In the genomic region with DNA sequence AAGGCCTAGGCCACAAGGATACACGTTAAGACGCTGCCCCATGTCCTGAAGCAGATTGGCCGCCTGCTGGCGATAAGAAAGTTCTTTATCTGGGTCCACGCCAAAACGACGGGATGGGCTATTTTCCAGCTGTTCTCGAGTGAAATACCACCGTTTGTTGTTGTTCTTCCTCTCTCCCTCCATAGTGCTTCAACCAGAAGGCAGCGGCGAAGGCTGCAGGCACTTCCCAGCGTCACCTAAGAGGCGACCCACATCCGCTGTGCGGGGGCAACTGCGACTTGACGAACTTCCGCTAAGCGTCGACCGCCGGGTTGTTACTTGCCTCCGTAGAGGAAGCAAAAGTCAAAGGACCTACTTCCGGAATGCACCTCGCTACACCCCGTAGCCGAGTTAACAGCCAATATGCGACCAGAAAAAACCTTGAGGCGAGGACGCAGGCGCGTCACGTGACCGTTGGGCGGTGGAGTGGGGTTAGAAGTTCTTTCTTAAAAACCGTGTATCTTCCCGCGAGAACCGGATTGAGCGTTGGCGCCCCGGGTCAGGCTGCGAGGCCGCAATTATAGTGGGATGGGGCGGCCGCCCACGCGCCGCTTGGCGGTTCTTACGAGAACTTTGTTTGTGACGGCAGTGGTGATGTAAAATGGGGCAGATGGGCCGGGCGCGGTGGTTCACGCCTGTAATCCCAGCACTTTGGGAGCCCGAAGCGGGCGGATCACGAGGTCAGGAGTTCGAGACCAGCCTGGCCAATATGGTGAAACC, we compare ENCODE assay signal across 1 cellular context.
TF ChIP-seq lines count a peak whose summit lies in the region.

Gene CCNT1, minus strand, starts transcription at position 215 of the 759 bp plus-strand sequence. Its CDS starts 32 bp downstream, at position 183.

TF ChIP-seq in HEK293, 187 proteins besides CTCF, POLR2A, EP300 and RAD21 (continued from another document and continues in another):
- TF ChIP-seq, protein P1, sequence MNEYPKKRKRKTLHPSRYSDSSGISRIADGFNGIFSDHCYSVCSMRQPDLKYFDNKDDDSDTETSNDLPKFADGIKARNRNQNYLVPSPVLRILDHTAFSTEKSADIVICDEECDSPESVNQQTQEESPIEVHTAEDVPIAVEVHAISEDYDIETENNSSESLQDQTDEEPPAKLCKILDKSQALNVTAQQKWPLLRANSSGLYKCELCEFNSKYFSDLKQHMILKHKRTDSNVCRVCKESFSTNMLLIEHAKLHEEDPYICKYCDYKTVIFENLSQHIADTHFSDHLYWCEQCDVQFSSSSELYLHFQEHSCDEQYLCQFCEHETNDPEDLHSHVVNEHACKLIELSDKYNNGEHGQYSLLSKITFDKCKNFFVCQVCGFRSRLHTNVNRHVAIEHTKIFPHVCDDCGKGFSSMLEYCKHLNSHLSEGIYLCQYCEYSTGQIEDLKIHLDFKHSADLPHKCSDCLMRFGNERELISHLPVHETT (tag by site-specific recombination; IDR thresholded peaks at IDR 0.05) = peak; percentile 85
- peak; percentile 21; the same call in 1 of the 2 replicates for TF ChIP-seq ZNF146 (tag by site-specific recombination; IDR thresholded peaks at IDR 0.05)
- peak; percentile 76 for TF ChIP-seq GLIS1 (tag by site-specific recombination; IDR thresholded peaks at IDR 0.05)
- TF ChIP-seq ZNF501 (tag by site-specific recombination; IDR thresholded peaks at IDR 0.05) = peak; percentile 88
- TF ChIP-seq ZNF473 (tag by site-specific recombination; IDR thresholded peaks at IDR 0.05) = no peak
- no peak for TF ChIP-seq ZNF48 (tag by site-specific recombination; IDR thresholded peaks at IDR 0.05)
- TF ChIP-seq ZNF292 (tag by site-specific recombination; IDR thresholded peaks at IDR 0.05; ENCODE audit: borderline replicate concordance, low read depth) = no peak
- TF ChIP-seq ZNF629 (tag by site-specific recombination; IDR thresholded peaks at IDR 0.05) = peak; percentile 99
- TF ChIP-seq TRIM28 (IDR thresholded peaks at IDR 0.05; ENCODE audit: borderline replicate concordance, low read length) = peak; percentile 89; the same call in 1 of the 2 replicates
- no peak for TF ChIP-seq ZNF548 (tag by site-specific recombination; IDR thresholded peaks at IDR 0.05)
- no peak for TF ChIP-seq ZNF704 (tag by site-specific recombination; IDR thresholded peaks at IDR 0.05)
- TF ChIP-seq ZNF391 (tag by site-specific recombination; IDR thresholded peaks at IDR 0.05; ENCODE audit: borderline replicate concordance, low read depth) = peak; percentile 76; the same call in 1 of the 2 replicates
- peak; percentile 68 for TF ChIP-seq ZFP3 (tag by site-specific recombination; IDR thresholded peaks at IDR 0.05; ENCODE audit: low read depth)
- TF ChIP-seq BCL11A (tag by site-specific recombination; IDR thresholded peaks at IDR 0.05; ENCODE audit: low read depth) = peak; percentile 72; the same call in 1 of the 2 replicates
- no peak for TF ChIP-seq HOXD13 (CRISPR knock-in tag; IDR thresholded peaks at IDR 0.05; ENCODE audit: borderline replicate concordance)
- no peak for TF ChIP-seq ZNF707 (tag by site-specific recombination; IDR thresholded peaks at IDR 0.05)
- no peak for TF ChIP-seq ZNF311 (tag by site-specific recombination; IDR thresholded peaks at IDR 0.05; ENCODE audit: borderline replicate concordance)
- TF ChIP-seq ZNF514 (tag by site-specific recombination; IDR thresholded peaks at IDR 0.05) = no peak
- TF ChIP-seq, protein P2, sequence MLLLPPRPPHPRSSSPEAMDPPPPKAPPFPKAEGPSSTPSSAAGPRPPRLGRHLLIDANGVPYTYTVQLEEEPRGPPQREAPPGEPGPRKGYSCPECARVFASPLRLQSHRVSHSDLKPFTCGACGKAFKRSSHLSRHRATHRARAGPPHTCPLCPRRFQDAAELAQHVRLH (tag by site-specific recombination; IDR thresholded peaks at IDR 0.05) = peak; percentile 94
- no peak; the same call in 1 of the 2 replicates for TF ChIP-seq MZF1 (tag by site-specific recombination; IDR thresholded peaks at IDR 0.05; ENCODE audit: borderline replicate concordance)
- TF ChIP-seq ZBTB44 (tag by site-specific recombination; IDR thresholded peaks at IDR 0.05) = no peak
- TF ChIP-seq RBAK (tag by site-specific recombination; IDR thresholded peaks at IDR 0.05) = no peak; the same call in 1 of the 2 replicates
- no peak for TF ChIP-seq HOXC10 (CRISPR knock-in tag; IDR thresholded peaks at IDR 0.05)
- peak; percentile 41; the same call in 1 of the 2 replicates for TF ChIP-seq KLF10 (tag by site-specific recombination; IDR thresholded peaks at IDR 0.05)
- TF ChIP-seq ZNF596 (tag by site-specific recombination; IDR thresholded peaks at IDR 0.05) = no peak
- TF ChIP-seq ZNF169 (tag by site-specific recombination; IDR thresholded peaks at IDR 0.05) = peak; percentile 53; the same call in 1 of the 2 replicates
- TF ChIP-seq ZNF174 (tag by site-specific recombination; IDR thresholded peaks at IDR 0.05) = no peak
- peak; percentile 95 for TF ChIP-seq ZNF324 (tag by site-specific recombination; IDR thresholded peaks at IDR 0.05)
- TF ChIP-seq, protein P3, sequence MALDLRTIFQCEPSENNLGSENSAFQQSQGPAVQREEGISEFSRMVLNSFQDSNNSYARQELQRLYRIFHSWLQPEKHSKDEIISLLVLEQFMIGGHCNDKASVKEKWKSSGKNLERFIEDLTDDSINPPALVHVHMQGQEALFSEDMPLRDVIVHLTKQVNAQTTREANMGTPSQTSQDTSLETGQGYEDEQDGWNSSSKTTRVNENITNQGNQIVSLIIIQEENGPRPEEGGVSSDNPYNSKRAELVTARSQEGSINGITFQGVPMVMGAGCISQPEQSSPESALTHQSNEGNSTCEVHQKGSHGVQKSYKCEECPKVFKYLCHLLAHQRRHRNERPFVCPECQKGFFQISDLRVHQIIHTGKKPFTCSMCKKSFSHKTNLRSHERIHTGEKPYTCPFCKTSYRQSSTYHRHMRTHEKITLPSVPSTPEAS (tag by site-specific recombination; IDR thresholded peaks at IDR 0.05) = peak; percentile 20; the same call in 1 of the 2 replicates
- no peak; the same call in 1 of the 2 replicates for TF ChIP-seq ZBTB1 (tag by site-specific recombination; IDR thresholded peaks at IDR 0.05)
- no peak for TF ChIP-seq ZNF184 (tag by site-specific recombination; IDR thresholded peaks at IDR 0.05)
- TF ChIP-seq SETDB1 (IDR thresholded peaks at IDR 0.05; ENCODE audit: insufficient read length, low read length) = peak; percentile 48
- TF ChIP-seq ZNF138 (tag by site-specific recombination; IDR thresholded peaks at IDR 0.05; ENCODE audit: borderline replicate concordance) = no peak
- TF ChIP-seq ZNF350 (tag by site-specific recombination; IDR thresholded peaks at IDR 0.05) = no peak
- TF ChIP-seq, protein P4, sequence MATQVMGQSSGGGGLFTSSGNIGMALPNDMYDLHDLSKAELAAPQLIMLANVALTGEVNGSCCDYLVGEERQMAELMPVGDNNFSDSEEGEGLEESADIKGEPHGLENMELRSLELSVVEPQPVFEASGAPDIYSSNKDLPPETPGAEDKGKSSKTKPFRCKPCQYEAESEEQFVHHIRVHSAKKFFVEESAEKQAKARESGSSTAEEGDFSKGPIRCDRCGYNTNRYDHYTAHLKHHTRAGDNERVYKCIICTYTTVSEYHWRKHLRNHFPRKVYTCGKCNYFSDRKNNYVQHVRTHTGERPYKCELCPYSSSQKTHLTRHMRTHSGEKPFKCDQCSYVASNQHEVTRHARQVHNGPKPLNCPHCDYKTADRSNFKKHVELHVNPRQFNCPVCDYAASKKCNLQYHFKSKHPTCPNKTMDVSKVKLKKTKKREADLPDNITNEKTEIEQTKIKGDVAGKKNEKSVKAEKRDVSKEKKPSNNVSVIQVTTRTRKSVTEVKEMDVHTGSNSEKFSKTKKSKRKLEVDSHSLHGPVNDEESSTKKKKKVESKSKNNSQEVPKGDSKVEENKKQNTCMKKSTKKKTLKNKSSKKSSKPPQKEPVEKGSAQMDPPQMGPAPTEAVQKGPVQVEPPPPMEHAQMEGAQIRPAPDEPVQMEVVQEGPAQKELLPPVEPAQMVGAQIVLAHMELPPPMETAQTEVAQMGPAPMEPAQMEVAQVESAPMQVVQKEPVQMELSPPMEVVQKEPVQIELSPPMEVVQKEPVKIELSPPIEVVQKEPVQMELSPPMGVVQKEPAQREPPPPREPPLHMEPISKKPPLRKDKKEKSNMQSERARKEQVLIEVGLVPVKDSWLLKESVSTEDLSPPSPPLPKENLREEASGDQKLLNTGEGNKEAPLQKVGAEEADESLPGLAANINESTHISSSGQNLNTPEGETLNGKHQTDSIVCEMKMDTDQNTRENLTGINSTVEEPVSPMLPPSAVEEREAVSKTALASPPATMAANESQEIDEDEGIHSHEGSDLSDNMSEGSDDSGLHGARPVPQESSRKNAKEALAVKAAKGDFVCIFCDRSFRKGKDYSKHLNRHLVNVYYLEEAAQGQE (tag by site-specific recombination; IDR thresholded peaks at IDR 0.05) = peak; percentile 26; the same call in 1 of the 2 replicates
- peak; percentile 99 for TF ChIP-seq ZBTB8A (tag by site-specific recombination; IDR thresholded peaks at IDR 0.05)
- no peak for TF ChIP-seq HOXA7 (CRISPR knock-in tag; IDR thresholded peaks at IDR 0.05; ENCODE audit: borderline replicate concordance)
- TF ChIP-seq ZNF248 (tag by site-specific recombination; IDR thresholded peaks at IDR 0.05) = no peak
- TF ChIP-seq ZNF510 (tag by site-specific recombination; IDR thresholded peaks at IDR 0.05; ENCODE audit: insufficient replicate concordance) = no peak
- no peak for TF ChIP-seq ZBTB48 (tag by site-specific recombination; IDR thresholded peaks at IDR 0.05)
- no peak for TF ChIP-seq GLI2 (tag by site-specific recombination; IDR thresholded peaks at IDR 0.05; ENCODE audit: borderline replicate concordance, low read depth)
- 0 out of 2 replicates have a peak, but pooled peaks have one; percentile 26 for TF ChIP-seq ZBTB49 (tag by site-specific recombination; IDR thresholded peaks at IDR 0.05; ENCODE audit: low read depth)
- TF ChIP-seq ZNF394 (tag by site-specific recombination; IDR thresholded peaks at IDR 0.05; ENCODE audit: borderline replicate concordance) = peak; percentile 81; the same call in 1 of the 2 replicates
- TF ChIP-seq ZNF121 (tag by site-specific recombination; IDR thresholded peaks at IDR 0.05) = peak; percentile 34; the same call in 1 of the 2 replicates
- TF ChIP-seq ZBTB6 (tag by site-specific recombination; IDR thresholded peaks at IDR 0.05) = no peak
- no peak for TF ChIP-seq ZNF776 (tag by site-specific recombination; IDR thresholded peaks at IDR 0.05; ENCODE audit: borderline replicate concordance)
- no peak for TF ChIP-seq ZNF571 (tag by site-specific recombination; IDR thresholded peaks at IDR 0.05)
- TF ChIP-seq ZNF404 (tag by site-specific recombination; IDR thresholded peaks at IDR 0.05) = no peak
- no peak for TF ChIP-seq ZNF221 (tag by site-specific recombination; IDR thresholded peaks at IDR 0.05; ENCODE audit: borderline replicate concordance)
- no peak; the same call in 1 of the 2 replicates for TF ChIP-seq SCRT2 (tag by site-specific recombination; IDR thresholded peaks at IDR 0.05)
- TF ChIP-seq ZNF664 (tag by site-specific recombination; IDR thresholded peaks at IDR 0.05) = no peak
- TF ChIP-seq ZNF623 (tag by site-specific recombination; IDR thresholded peaks at IDR 0.05) = no peak
- TF ChIP-seq ZNF19 (tag by site-specific recombination; IDR thresholded peaks at IDR 0.05; ENCODE audit: low read depth) = no peak
- peak; percentile 66; the same call in 1 of the 2 replicates for TF ChIP-seq ZNF366 (tag by site-specific recombination; conservative IDR thresholded peaks at IDR 0.05)
- TF ChIP-seq ZNF2 (tag by site-specific recombination; IDR thresholded peaks at IDR 0.05) = peak; percentile 79
